Comparison of ENCODE assay signal across 8 cellular contexts in the genomic region with DNA sequence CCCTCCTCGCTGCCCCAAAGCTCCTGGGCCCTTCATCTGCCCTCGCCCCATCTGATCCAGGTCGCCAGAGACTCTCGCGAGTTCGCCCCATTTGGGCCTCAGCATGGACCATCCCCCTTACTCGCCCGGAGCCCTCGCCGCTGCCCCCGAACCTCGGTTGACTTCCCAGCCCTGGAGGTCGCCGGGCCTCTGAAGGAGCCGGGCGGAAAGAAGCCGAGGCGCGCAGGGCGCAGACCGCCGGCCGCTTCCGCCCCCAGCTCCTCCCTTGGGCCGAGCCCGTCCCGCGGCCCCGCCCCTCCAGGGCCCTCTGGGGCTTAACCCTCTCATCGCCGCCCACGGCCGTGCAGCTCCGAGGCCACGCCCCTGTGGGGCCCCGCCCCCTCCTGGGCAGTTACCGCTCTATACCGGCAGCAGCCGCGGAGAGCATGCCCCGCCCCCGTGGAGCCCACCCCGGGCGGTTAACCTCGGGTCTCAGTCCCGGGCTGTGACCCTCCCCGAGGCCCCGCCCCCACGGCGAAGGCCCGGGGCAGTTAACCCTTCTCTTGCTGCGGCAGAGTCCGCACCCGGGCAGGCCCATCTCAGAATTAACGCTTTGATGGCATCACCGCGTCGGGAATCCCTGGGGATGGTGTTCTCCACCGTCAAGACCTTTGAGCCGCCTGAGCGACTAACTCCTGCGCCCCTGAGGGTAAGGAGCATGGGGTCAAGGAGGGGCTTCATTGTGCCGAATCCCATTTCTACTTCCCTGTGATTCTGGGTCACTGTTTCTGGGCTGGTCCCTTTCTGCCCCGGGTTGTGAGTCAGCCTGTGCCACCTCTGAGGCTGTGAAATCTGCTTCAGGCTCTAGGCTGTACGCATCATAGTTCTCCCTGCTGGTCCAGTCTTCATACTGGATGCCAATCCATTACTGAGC.
DNase-seq lines count a peak whose midpoint lies in the region; ATAC-seq and TF ChIP-seq lines count a peak whose summit lies in the region.

A gene with protein sequence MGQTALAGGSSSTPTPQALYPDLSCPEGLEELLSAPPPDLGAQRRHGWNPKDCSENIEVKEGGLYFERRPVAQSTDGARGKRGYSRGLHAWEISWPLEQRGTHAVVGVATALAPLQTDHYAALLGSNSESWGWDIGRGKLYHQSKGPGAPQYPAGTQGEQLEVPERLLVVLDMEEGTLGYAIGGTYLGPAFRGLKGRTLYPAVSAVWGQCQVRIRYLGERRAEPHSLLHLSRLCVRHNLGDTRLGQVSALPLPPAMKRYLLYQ (minus strand): TSS at position 210 of the 913 bp plus-strand sequence. CDS start 402 bp downstream, outside the sequence.

- 0 out of 2 replicates have a peak, but pooled peaks cover 5% of the 10 kb centered on the region for H3K4me1 ChIP-seq in iPS-20b (ENCODE audit: insufficient read depth, low read length)

- H3K36me3 ChIP-seq in iPS-20b (ENCODE audit: insufficient read depth, low read depth, low read length) = peaks cover 33% of the 10 kb centered on the region

- H3K4me3 ChIP-seq in AG04449 (ENCODE audit: low read depth, low read length) (peak within 1 kb of the TSS; percentile 78), iPS-20b (ENCODE audit: low read length) (peak within 1 kb of the TSS; percentile 96), skin epidermis (peak within 1 kb of the TSS; percentile 57 to 85 (median 66))

- peak within 1 kb of the TSS; percentile 95 for H3K9ac ChIP-seq in iPS-20b (ENCODE audit: low read depth, low read length)

- no peaks in the 10 kb centered on the region for H3K9me3 ChIP-seq in iPS-20b (ENCODE audit: insufficient read depth, low read depth, low read length)

- in situ Hi-C loops in T47D (cut with HindIII; ENCODE audit: low pct_unique_long_range_greater_than_20kb, low sequenced_read_pairs) = no loop called here

- peak; percentile 73 for ATAC-seq in GM18907 (IDR thresholded peaks at IDR 0.05; ENCODE audit: unreplicated experiment)
- peak; percentile 75 for ATAC-seq in HG03139 (IDR thresholded peaks at IDR 0.05; ENCODE audit: unreplicated experiment)

- H3K27ac ChIP-seq in VCaP (peak within 1 kb of the TSS; percentile 99), iPS-20b (ENCODE audit: low read length) (peak within 1 kb of the TSS; percentile 64), skin epidermis (peak within 1 kb of the TSS; percentile 8 to 95 (median 86))

- CTCF ChIA-PET in AG04449 (lab: Yijun Ruan, JAX) = interaction anchor here (0.6 to 6.3 kb wide), 40 partner anchors 9 to 324 kb away, joined by 3 to 88 read pairs (median 8); a partner anchor contains a TSS

- no peaks in the 10 kb centered on the region for H3K27me3 ChIP-seq in iPS-20b (ENCODE audit: insufficient read depth, low read length)

- TF ChIP-seq CTCF in AG04449 (IDR thresholded peaks at IDR 0.05; ENCODE audit: insufficient read depth, low read length, missing control alignments) (no peak), VCaP (conservative IDR thresholded peaks at IDR 0.05) (no peak)

- POLR2A ChIA-PET in AG04449 (lab: Yijun Ruan, JAX) = interaction anchor here (0.6 to 10.2 kb wide), 16 partner anchors 9 to 120 kb away, joined by 3 to 164 read pairs (median 4); a partner anchor contains a TSS

- DNase-seq in AG04449 (ENCODE audit: low read depth, low spot score) (no peak), NCI-H2227 (lab: John Stamatoyannopoulos, UW; ENCODE audit: unreplicated experiment) (peak; percentile 97), T47D (ENCODE audit: low read depth in 1 of 2, low spot score in 1 of 2) (peak; percentile 23 to 85)
